ENCODE assay signal across 18 cellular contexts in the genomic region with DNA sequence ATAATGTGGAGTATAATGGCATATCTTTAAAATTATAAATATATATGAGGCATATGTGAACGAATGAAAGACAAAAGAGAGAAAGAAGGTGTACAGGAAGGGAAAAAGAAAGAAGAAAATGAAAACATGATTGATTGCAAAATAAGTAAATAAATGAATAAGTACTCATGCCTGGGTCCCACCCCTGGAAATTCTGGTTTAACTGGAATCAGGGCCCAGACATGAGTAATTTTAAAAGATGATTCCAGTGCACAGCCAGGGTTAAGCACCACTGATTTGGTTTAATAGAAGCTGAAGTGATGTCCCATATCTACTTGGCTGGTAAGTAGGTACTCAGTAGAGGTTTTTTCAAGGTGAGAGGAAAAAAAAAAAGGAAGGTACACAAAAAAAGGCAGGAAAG. TPM values are rescaled to one million over a fixed set of nuclear protein-coding genes. Genes with fewer than 3 reads are reported as not detected.
DNase-seq lines count a peak whose midpoint lies in the region; ATAC-seq and TF ChIP-seq lines count a peak whose summit lies in the region.
"Had no signal": no experiment of that assay in that cellular context is flagged by ENCODE, and none has a peak within 500 bp of the region (broad histone marks: within the 10 kb centered on the region; RNA-seq: fewer than 3 reads in every experiment).

No MANE protein-coding gene starts in this region.

- no peaks in the 10 kb centered on the region for H3K27me3 ChIP-seq in parathyroid adenoma (ENCODE audit: control insufficient read depth, insufficient read depth, low read length)

- CTCF ChIA-PET in Calu3 (lab: Charles Lee) = interaction anchor here (1.0 kb wide), 1 partner anchor 141 kb away, joined by 7 read pairs; no protein-coding TSS in a partner anchor

- H3K4me3 Mint-ChIP-seq in Calu3 (ENCODE audit: low read depth, unreplicated experiment) = peak overlapping the region; percentile 41
- H3K4me3 Mint-ChIP-seq: activated B cell treated with CpG ODN at 0.5 μM for 24 hours; activated naive CD8-positive, alpha-beta T cell treated with anti-CD3 and anti-CD28 coated beads, Interleukin-2, amount 50 U/mL, for 24 hours; T-helper 1 cell treated with Interleukin-12 subunit alpha and Interleukin-12 subunit beta and Interleukin-4 antibody, amounts not matched to agents 30 μg/mL and 1 μg/mL, for 36 hours had no signal

- no peaks in the 10 kb centered on the region for H3K9me3 ChIP-seq in parathyroid adenoma (ENCODE audit: control insufficient read depth, low read length)
- H3K9me3 ChIP-seq: neutrophil had no signal

- H3K36me3 ChIP-seq in parathyroid adenoma (ENCODE audit: control insufficient read depth, insufficient read depth, low read length) = no peaks in the 10 kb centered on the region
- H3K36me3 ChIP-seq: neutrophil had no signal

- no peak overlapping the region for H3K4me3 ChIP-seq in parathyroid adenoma (ENCODE audit: low read depth, low read length)

- H3K9me3 Mint-ChIP-seq in Calu3 (ENCODE audit: low read depth, unreplicated experiment) = no peaks in the 10 kb centered on the region

- H3K27ac Mint-ChIP-seq in Calu3 (ENCODE audit: unreplicated experiment) = peak overlapping the region; percentile 75
- H3K27ac Mint-ChIP-seq: activated B cell treated with CpG ODN at 0.5 μM for 24 hours; activated naive CD8-positive, alpha-beta T cell treated with anti-CD3 and anti-CD28 coated beads, Interleukin-2, amount 50 U/mL, for 24 hours; T-helper 1 cell treated with Interleukin-12 subunit alpha and Interleukin-12 subunit beta and Interleukin-4 antibody, amounts not matched to agents 30 μg/mL and 1 μg/mL, for 36 hours had no signal

- no peak for ATAC-seq in HG03097 (IDR thresholded peaks at IDR 0.05; ENCODE audit: low FRiP score, unreplicated experiment)
- no peak for ATAC-seq in GM19023 (IDR thresholded peaks at IDR 0.05; ENCODE audit: unreplicated experiment)
- ATAC-seq: activated naive CD8-positive, alpha-beta T cell treated with anti-CD3 and anti-CD28 coated beads, Interleukin-2, amount 50 U/mL, for 24 hours; Right ventricle myocardium inferior; sciatic nerve had no signal

- intact Hi-C loops in Calu3 (cut with micrococcal nuclease; ENCODE audit: unreplicated experiment) = no loop called here

- peaks cover 5% of the 10 kb centered on the region for H3K36me3 Mint-ChIP-seq in Calu3 (ENCODE audit: insufficient read depth, unreplicated experiment)

- H3K4me2 ChIP-seq in parathyroid adenoma (ENCODE audit: low read length) = no peak overlapping the region

- TF ChIP-seq CTCF in Calu3 (IDR thresholded peaks at IDR 0.05; ENCODE audit: unreplicated experiment) (no peak), parathyroid adenoma (IDR thresholded peaks at IDR 0.05) (no peak)

- H3K9ac ChIP-seq in parathyroid adenoma = no peak overlapping the region

- peaks cover 21% of the 10 kb centered on the region for H3K4me1 Mint-ChIP-seq in Calu3 (ENCODE audit: low read depth, unreplicated experiment)
- H3K4me1 Mint-ChIP-seq: activated B cell treated with CpG ODN at 0.5 μM for 24 hours had no signal

- no peaks in the 10 kb centered on the region for H3K27me3 Mint-ChIP-seq in Calu3 (ENCODE audit: unreplicated experiment)
- H3K27me3 Mint-ChIP-seq: activated naive CD8-positive, alpha-beta T cell treated with anti-CD3 and anti-CD28 coated beads, Interleukin-2, amount 50 U/mL, for 24 hours had no signal

- H3K79me2 ChIP-seq in parathyroid adenoma = peaks cover 3% of the 10 kb centered on the region

- H2AFZ ChIP-seq in parathyroid adenoma = peak overlapping the region; percentile 87

- peaks cover 32% of the 10 kb centered on the region for H3K4me1 ChIP-seq in parathyroid adenoma

- no TSS peak for BruUV-seq in Calu3 (replicated peaks; lab: Mats Ljungman, UMichigan)

- H3K27ac ChIP-seq in epithelial cell of prostate (peak overlapping the region; percentile 69), parathyroid adenoma (peak overlapping the region; percentile 84)
- H3K27ac ChIP-seq: neutrophil had no signal

- DNase-seq in Calu3 (peak; percentile 79), LoVo (ENCODE audit: low spot score) (peak; percentile 30), epithelial cell of prostate (ENCODE audit: low read depth, low spot score) (peak; percentile 63), NCI-H146 treated with DMSO at 0.1 percent for 48 hours (lab: John Stamatoyannopoulos, UW; ENCODE audit: unreplicated experiment) (no peak), hypothalamus (lab: John Stamatoyannopoulos, UW) (no peak)
- DNase-seq: activated B cell treated with CpG ODN at 0.5 μM for 24 hours; activated naive CD8-positive, alpha-beta T cell treated with anti-CD3 and anti-CD28 coated beads, Interleukin-2, amount 50 U/mL, for 24 hours; hippocampal formation; KBM-7; kidney glomerular epithelial cell; NCI-H1105 treated with DMSO at 0.1 percent for 48 hours had no signal

RNA-seq across cellular contexts. Expression of a gene that starts 34.0 kb away (rescaled TPM):
- 26.6 and 32.5 TPM in 2 replicates for total RNA-seq in Calu3 (2022)

Comparison
In these comparisons a context has a peak if more than half of its experiments do, and no peak if none do; other contexts are left out.
1. DNase-seq: peak in Calu3 (single experiment), LoVo (single experiment) and epithelial cell of prostate (single experiment); none in NCI-H146 treated with DMSO at 0.1 percent for 48 hours (single experiment) and hypothalamus (0 of 51).